Comparison of ENCODE assay signal across 10 cellular contexts in genomic region chr5:107668933-107669542, GRCh38. TPM values are rescaled to one million over a fixed set of nuclear protein-coding genes. Genes with fewer than 3 reads are reported as not detected.
DNase-seq lines count a peak whose midpoint lies in the region; ATAC-seq and TF ChIP-seq lines count a peak whose summit lies in the region.
"Had no signal": no experiment of that assay in that cellular context is flagged by ENCODE, and none has a peak within 500 bp of the region (broad histone marks: within the 10 kb centered on the region; RNA-seq: fewer than 3 reads in every experiment).

No MANE protein-coding gene starts in this region.

- peak overlapping the region; percentile 94 for H3K4me3 Mint-ChIP-seq in endothelial cell (ENCODE audit: unreplicated experiment)
- peak overlapping the region in 6 of 10 donors; percentile 15 to 81 (median 25) for H3K4me3 Mint-ChIP-seq in naive thymus-derived CD8-positive, alpha-beta T cell

- DNase-seq in ACHN: peak; percentile 18
- DNase-seq in MG63: no peak
- peak; percentile 30 for DNase-seq in endothelial cell (ENCODE audit: low spot score)
- DNase-seq in naive thymus-derived CD8-positive, alpha-beta T cell: no peak
- no peak for DNase-seq in NCI-H1436 (lab: John Stamatoyannopoulos, UW)
- no peak for DNase-seq in SKM-1 (lab: John Stamatoyannopoulos, UW; ENCODE audit: unreplicated experiment)
- DNase-seq in stimulated activated CD4-positive, alpha-beta T cell treated with anti-CD3 and anti-CD28 coated beads, Interleukin-12 subunit alpha, Interleukin-12 subunit beta, amount 100 ng/mL, for 4 hours: no peak
- no peak for DNase-seq in NCI-H2029 treated with DMSO at 0.1 percent for 48 hours (lab: John Stamatoyannopoulos, UW)
- DNase-seq: GF-D8 had no signal

- no peaks in the 10 kb centered on the region for H3K36me3 ChIP-seq in MG63

- no peaks in the 10 kb centered on the region for H3K9me3 Mint-ChIP-seq in endothelial cell (ENCODE audit: unreplicated experiment)
- peaks cover 0 to 2% (median 0%) of the 10 kb centered on the region in 9 donors for H3K9me3 Mint-ChIP-seq in naive thymus-derived CD8-positive, alpha-beta T cell
- H3K9me3 Mint-ChIP-seq: activated naive CD8-positive, alpha-beta T cell treated with anti-CD3 and anti-CD28 coated beads, Interleukin-2, amount 10 ng/mL, durations not matched to agents 7 days and 5 days had no signal

- peak overlapping the region; percentile 84 for H3K27ac Mint-ChIP-seq in endothelial cell (ENCODE audit: unreplicated experiment)
- H3K27ac Mint-ChIP-seq in naive thymus-derived CD8-positive, alpha-beta T cell: no peak overlapping the region
- H3K27ac Mint-ChIP-seq: activated naive CD8-positive, alpha-beta T cell treated with anti-CD3 and anti-CD28 coated beads, Interleukin-2, amount 10 ng/mL, durations not matched to agents 7 days and 5 days had no signal

- peaks cover 18% of the 10 kb centered on the region for H3K27me3 Mint-ChIP-seq in endothelial cell (ENCODE audit: unreplicated experiment)
- peaks cover 34 to 63% (median 53%) of the 10 kb centered on the region in 5 donors for H3K27me3 Mint-ChIP-seq in naive thymus-derived CD8-positive, alpha-beta T cell

- no peaks in the 10 kb centered on the region for H3K36me3 Mint-ChIP-seq in endothelial cell (ENCODE audit: low read depth, unreplicated experiment)
- peaks cover 0 to 6% (median 0%) of the 10 kb centered on the region in 3 donors for H3K36me3 Mint-ChIP-seq in naive thymus-derived CD8-positive, alpha-beta T cell
- H3K36me3 Mint-ChIP-seq: activated naive CD8-positive, alpha-beta T cell treated with anti-CD3 and anti-CD28 coated beads, Interleukin-2, amount 10 ng/mL, durations not matched to agents 7 days and 5 days had no signal

- peaks cover 8% of the 10 kb centered on the region for H3K4me1 Mint-ChIP-seq in endothelial cell (ENCODE audit: unreplicated experiment)
- H3K4me1 Mint-ChIP-seq in naive thymus-derived CD8-positive, alpha-beta T cell: peaks cover 19 to 43% (median 31%) of the 10 kb centered on the region in 4 donors

- no peak for TF ChIP-seq CTCF in endothelial cell (IDR thresholded peaks at IDR 0.05; ENCODE audit: unreplicated experiment)

- POLR2A ChIA-PET in naive thymus-derived CD8-positive, alpha-beta T cell (lab: Charles Lee): no interaction called here

- no peaks in the 10 kb centered on the region for H3K9me3 ChIP-seq in MG63

- in situ Hi-C loops in ACHN (cut with HindIII; ENCODE audit: low pct_ligation_motif_present, low pct_unique_long_range_greater_than_20kb, low sequenced_read_pairs): no loop called here

- H3K4me3 ChIP-seq in MG63: peak overlapping the region; percentile 59

- H3K27me3 ChIP-seq in MG63: peaks cover 16% of the 10 kb centered on the region

- no peak for ATAC-seq in naive thymus-derived CD8-positive, alpha-beta T cell

RNA-seq across cellular contexts. Expression of gene EFNA5, which starts 1.7 kb away (rescaled TPM):
- total RNA-seq in MG63 (2014; rRNA removed; shearing (Covaris generic); ENCODE audit: low replicate concordance): 0.56 and 0.79 TPM in 2 replicates
- total RNA-seq in endothelial cell (ENCODE audit: unreplicated experiment): 8.8 TPM
- total RNA-seq in naive thymus-derived CD8-positive, alpha-beta T cell: not detected
- polyA plus RNA-seq in naive thymus-derived CD8-positive, alpha-beta T cell: under 1 TPM in 1 of 3 donors, not detected in 2; 0.03 TPM
- total RNA-seq: activated naive CD8-positive, alpha-beta T cell treated with anti-CD3 and anti-CD28 coated beads, Interleukin-2, amount 10 ng/mL, durations not matched to agents 7 days and 5 days had no signal

Comparison
In these comparisons a context has a peak if more than half of its experiments do, and no peak if none do; other contexts are left out.
1. DNase-seq: peak in ACHN (single experiment) and endothelial cell (single experiment); none in MG63 (single experiment), naive thymus-derived CD8-positive, alpha-beta T cell (0 of 10), NCI-H1436 (single experiment), SKM-1 (single experiment), stimulated activated CD4-positive, alpha-beta T cell treated with anti-CD3 and anti-CD28 coated beads, Interleukin-12 subunit alpha, Interleukin-12 subunit beta, amount 100 ng/mL, for 4 hours (single experiment) and NCI-H2029 treated with DMSO at 0.1 percent for 48 hours (single experiment).